22 cellular contexts compared by ENCODE assay signal in the genomic region with DNA sequence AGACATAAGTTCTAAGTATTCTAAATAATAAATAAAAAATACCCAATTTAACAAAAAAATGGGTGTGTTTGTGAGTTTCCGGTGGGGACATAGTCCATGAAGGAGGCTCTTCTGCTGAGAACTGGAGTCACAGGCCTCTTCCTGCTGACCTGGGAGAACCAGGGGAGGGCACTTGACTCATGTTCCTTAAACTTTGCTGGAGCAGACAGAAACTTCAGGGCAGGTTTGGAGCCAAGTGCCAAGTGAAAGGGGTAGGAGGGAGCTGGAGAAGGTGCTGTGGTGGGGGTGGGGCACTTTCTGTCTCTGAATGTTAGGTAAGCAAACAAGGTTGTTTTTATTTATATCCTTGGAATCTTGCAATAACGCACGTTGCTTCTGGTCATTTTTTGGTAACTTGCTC.
"Had no signal": no experiment of that assay in that cellular context is flagged by ENCODE, and none has a peak within 500 bp of the region (broad histone marks: within the 10 kb centered on the region; RNA-seq: fewer than 3 reads in every experiment).

No MANE protein-coding gene starts in this region.

- H3K4me3 ChIP-seq: gastroesophageal sphincter, heart right ventricle, skin epidermis, tibial artery, vagina had no signal

- H3K27me3 ChIP-seq: gastroesophageal sphincter, heart right ventricle, neutrophil, tibial artery, vagina had no signal

- H3K27ac ChIP-seq: gastroesophageal sphincter, heart right ventricle, neutrophil, skin epidermis, tibial artery, vagina had no signal

- DNase-seq: activated CD4-positive, alpha-beta T cell treated with anti-CD3 and anti-CD28 coated beads, Interleukin-2, amount 50 U/mL, for 1 hour; activated CD8-positive, alpha-beta memory T cell treated with anti-CD3 and anti-CD28 coated beads for 24 hours; activated naive CD8-positive, alpha-beta T cell treated with anti-CD3 and anti-CD28 coated beads, Interleukin-2, amount 10 ng/mL, durations not matched to agents 7 days and 5 days; anterior cingulate cortex; cerebellar nuclear complex; effector memory CD4-positive, alpha-beta T cell; heart right ventricle; islet precursor cell; naive thymus-derived CD8-positive, alpha-beta T cell; posterior cingulate gyrus; stimulated activated CD4-positive, alpha-beta T cell treated with anti-CD3 and anti-CD28 coated beads, Interleukin-15, amount 100 ng/mL, for 24 hours; stimulated activated CD4-positive, alpha-beta T cell treated with anti-CD3 and anti-CD28 coated beads, Interleukin-4, amount 100 ng/mL, for 1 hour; stimulated activated naive CD4-positive, alpha-beta T cell; T-helper 2 cell; tibial artery had no signal

- H3K4me1 ChIP-seq: vagina had no signal

- H3K27me3 Mint-ChIP-seq: activated naive CD8-positive, alpha-beta T cell treated with anti-CD3 and anti-CD28 coated beads, Interleukin-2, amount 10 ng/mL, durations not matched to agents 7 days and 5 days; memory B cell; naive thymus-derived CD8-positive, alpha-beta T cell had no signal

- H3K9me3 Mint-ChIP-seq: activated naive CD8-positive, alpha-beta T cell treated with anti-CD3 and anti-CD28 coated beads, Interleukin-2, amount 10 ng/mL, durations not matched to agents 7 days and 5 days; activated T-helper 1 cell treated with anti-CD3 and anti-CD28 coated beads, Interleukin-12 subunit alpha, Interleukin-12 subunit beta, Interleukin-2, Interleukin-4 antibody, amounts not matched to agents 30 ng/mL and 10 ng/mL and 1 ng/mL, durations not matched to agents 14 hours and 24 hours and 36 hours; memory B cell; naive thymus-derived CD8-positive, alpha-beta T cell had no signal

- H3K27ac Mint-ChIP-seq: activated naive CD8-positive, alpha-beta T cell treated with anti-CD3 and anti-CD28 coated beads, Interleukin-2, amount 10 ng/mL, durations not matched to agents 7 days and 5 days; activated T-helper 1 cell treated with anti-CD3 and anti-CD28 coated beads, Interleukin-12 subunit alpha, Interleukin-12 subunit beta, Interleukin-2, Interleukin-4 antibody, amounts not matched to agents 30 ng/mL and 10 ng/mL and 1 ng/mL, durations not matched to agents 14 hours and 24 hours and 36 hours; memory B cell; naive thymus-derived CD8-positive, alpha-beta T cell had no signal

- H3K4me3 Mint-ChIP-seq: activated naive CD8-positive, alpha-beta T cell treated with anti-CD3 and anti-CD28 coated beads, Interleukin-2, amount 10 ng/mL, durations not matched to agents 7 days and 5 days; activated T-helper 1 cell treated with anti-CD3 and anti-CD28 coated beads, Interleukin-12 subunit alpha, Interleukin-12 subunit beta, Interleukin-2, Interleukin-4 antibody, amounts not matched to agents 30 ng/mL and 10 ng/mL and 1 ng/mL, durations not matched to agents 14 hours and 24 hours and 36 hours; memory B cell; naive thymus-derived CD8-positive, alpha-beta T cell had no signal

- H3K9me3 ChIP-seq: gastroesophageal sphincter, heart right ventricle, neutrophil, tibial artery, vagina had no signal

- ATAC-seq: gastroesophageal sphincter; naive thymus-derived CD8-positive, alpha-beta T cell; right cardiac atrium had no signal

- H3K36me3 ChIP-seq: gastroesophageal sphincter, neutrophil, tibial artery, vagina had no signal

- H3K4me1 Mint-ChIP-seq: activated naive CD8-positive, alpha-beta T cell treated with anti-CD3 and anti-CD28 coated beads, Interleukin-2, amount 10 ng/mL, durations not matched to agents 7 days and 5 days; memory B cell; naive thymus-derived CD8-positive, alpha-beta T cell had no signal
